ENCODE assay signal across 1 cellular context in genomic region chr6:41037107-41037900, GRCh38.
TF ChIP-seq lines count a peak whose summit lies in the region.

No MANE protein-coding gene starts in this region.

TF ChIP-seq in HepG2, 621 proteins besides CTCF, POLR2A, EP300 and RAD21:
- peak; percentile 34; the same call in 1 of the 2 replicates for TF ChIP-seq ZNF644 (CRISPR knock-in tag; IDR thresholded peaks at IDR 0.05; ENCODE audit: low read depth)
- no peak for TF ChIP-seq KMT2B (CRISPR knock-in tag; IDR thresholded peaks at IDR 0.05)
- TF ChIP-seq ZNF33A (CRISPR knock-in tag; IDR thresholded peaks at IDR 0.05; ENCODE audit: borderline replicate concordance), result no peak
- TF ChIP-seq, protein P1, sequence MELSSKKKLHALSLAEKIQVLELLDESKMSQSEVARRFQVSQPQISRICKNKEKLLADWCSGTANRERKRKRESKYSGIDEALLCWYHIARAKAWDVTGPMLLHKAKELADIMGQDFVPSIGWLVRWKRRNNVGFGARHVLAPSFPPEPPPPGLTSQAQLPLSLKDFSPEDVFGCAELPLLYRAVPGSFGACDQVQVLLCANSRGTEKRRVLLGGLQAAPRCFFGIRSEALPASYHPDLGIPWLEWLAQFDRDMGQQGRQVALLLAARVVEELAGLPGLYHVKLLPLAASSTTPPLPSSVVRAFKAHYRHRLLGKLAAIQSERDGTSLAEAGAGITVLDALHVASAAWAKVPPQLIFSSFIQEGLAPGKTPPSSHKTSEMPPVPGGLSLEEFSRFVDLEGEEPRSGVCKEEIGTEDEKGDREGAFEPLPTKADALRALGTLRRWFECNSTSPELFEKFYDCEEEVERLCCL (CRISPR knock-in tag; IDR thresholded peaks at IDR 0.05; ENCODE audit: borderline replicate concordance), result no peak
